ENCODE assay signal across 2 cellular contexts in the genomic region with DNA sequence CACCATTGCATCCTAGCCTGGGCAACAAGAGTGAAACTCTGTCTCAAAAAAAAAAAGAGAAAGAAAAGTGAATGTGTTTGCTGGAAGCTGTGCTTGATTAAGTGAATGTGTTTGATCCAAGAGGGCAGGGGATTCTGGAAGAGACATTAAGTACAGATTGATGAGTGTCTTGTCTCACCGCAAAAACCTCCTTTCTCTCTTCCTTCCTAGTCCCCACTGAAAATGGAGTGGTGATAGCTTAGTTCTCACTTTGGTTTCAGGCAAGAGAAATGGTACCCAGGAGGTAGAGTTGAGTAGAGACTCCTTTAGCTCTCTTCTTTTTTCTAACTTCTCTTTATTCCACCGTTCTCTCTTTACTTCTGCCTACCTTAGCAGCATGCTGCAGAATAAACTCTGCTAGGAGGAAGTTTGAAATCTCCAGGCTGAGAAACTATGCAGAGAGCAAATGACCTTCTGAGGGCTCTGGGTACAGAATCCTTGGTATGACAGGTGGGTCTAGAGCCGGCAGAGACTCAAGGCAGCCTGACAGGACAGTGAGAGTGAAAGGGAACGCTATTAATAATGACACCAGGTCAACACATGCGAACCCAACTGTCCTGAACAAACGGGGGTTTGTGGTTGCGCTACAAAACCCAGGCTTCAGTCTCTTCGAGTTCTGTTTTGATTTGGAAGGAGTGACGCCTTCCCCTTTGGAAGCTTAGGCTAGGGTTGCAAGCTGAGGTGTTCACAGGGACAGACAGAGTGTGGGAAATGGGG.
TF ChIP-seq lines count a peak whose summit lies in the region.

No MANE protein-coding gene starts in this region.

TF ChIP-seq in IMR-90, 13 proteins besides CTCF, POLR2A, EP300 and RAD21:
- TF ChIP-seq BHLHE40 (IDR thresholded peaks at IDR 0.05; ENCODE audit: low read depth, low read length) (no peak), MAFK (IDR thresholded peaks at IDR 0.05; ENCODE audit: low read depth, low read length) (no peak), RFX5 (IDR thresholded peaks at IDR 0.05; ENCODE audit: low read depth, low read length) (no peak), SMC3 (IDR thresholded peaks at IDR 0.05; ENCODE audit: low read depth, low read length) (no peak), MXI1 (IDR thresholded peaks at IDR 0.05; ENCODE audit: borderline replicate concordance, low read depth, low read length) (no peak), CHD1 (IDR thresholded peaks at IDR 0.05; ENCODE audit: low read depth, low read length) (no peak), FOS (IDR thresholded peaks at IDR 0.05; ENCODE audit: low read depth, low read length) (no peak), RCOR1 (IDR thresholded peaks at IDR 0.05; ENCODE audit: insufficient replicate concordance, low read length) (no peak), CEBPB (IDR thresholded peaks at IDR 0.05; ENCODE audit: low read depth, low read length) (no peak), NFE2L2 (IDR thresholded peaks at IDR 0.05; ENCODE audit: low read depth, low read length) (no peak), MAZ (IDR thresholded peaks at IDR 0.05; ENCODE audit: borderline replicate concordance, low read depth, low read length) (no peak)
- TF ChIP-seq, protein P1, sequence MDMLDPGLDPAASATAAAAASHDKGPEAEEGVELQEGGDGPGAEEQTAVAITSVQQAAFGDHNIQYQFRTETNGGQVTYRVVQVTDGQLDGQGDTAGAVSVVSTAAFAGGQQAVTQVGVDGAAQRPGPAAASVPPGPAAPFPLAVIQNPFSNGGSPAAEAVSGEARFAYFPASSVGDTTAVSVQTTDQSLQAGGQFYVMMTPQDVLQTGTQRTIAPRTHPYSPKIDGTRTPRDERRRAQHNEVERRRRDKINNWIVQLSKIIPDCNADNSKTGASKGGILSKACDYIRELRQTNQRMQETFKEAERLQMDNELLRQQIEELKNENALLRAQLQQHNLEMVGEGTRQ (IDR thresholded peaks at IDR 0.05; ENCODE audit: low read depth, low read length), result no peak
- TF ChIP-seq, protein P2, sequence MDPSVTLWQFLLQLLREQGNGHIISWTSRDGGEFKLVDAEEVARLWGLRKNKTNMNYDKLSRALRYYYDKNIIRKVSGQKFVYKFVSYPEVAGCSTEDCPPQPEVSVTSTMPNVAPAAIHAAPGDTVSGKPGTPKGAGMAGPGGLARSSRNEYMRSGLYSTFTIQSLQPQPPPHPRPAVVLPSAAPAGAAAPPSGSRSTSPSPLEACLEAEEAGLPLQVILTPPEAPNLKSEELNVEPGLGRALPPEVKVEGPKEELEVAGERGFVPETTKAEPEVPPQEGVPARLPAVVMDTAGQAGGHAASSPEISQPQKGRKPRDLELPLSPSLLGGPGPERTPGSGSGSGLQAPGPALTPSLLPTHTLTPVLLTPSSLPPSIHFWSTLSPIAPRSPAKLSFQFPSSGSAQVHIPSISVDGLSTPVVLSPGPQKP (IDR thresholded peaks at IDR 0.05; ENCODE audit: borderline replicate concordance, low read depth, low read length), result no peak

TF ChIP-seq in HepG2, 621 proteins besides CTCF, POLR2A, EP300 and RAD21:
- no peak for TF ChIP-seq HOXA5 (CRISPR knock-in tag; IDR thresholded peaks at IDR 0.05)
- TF ChIP-seq RFX5 (IDR thresholded peaks at IDR 0.05; ENCODE audit: low read depth, low read length), result no peak
